Comparison of ENCODE assay signal across 13 cellular contexts in the genomic region with DNA sequence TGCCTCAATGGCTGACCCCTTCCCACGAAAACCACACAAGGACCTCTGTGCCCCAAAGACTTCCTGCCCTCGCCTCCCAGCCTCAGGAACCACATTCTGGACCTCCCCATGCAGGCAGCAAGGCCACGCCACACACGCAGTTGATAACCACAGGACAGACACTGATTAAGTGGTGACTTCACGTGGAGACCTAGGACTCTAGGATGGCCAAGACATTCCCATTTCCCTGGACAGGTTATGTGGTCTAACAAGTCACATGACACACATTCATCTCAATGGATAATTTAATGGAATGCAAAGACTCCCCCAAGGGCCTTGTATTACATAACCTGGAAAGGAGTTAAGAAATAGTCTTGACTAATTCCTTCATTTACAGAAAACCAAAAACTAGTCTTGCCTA.
DNase-seq lines count a peak whose midpoint lies in the region; ATAC-seq and TF ChIP-seq lines count a peak whose summit lies in the region.
"Had no signal": no experiment of that assay in that cellular context is flagged by ENCODE, and none has a peak within 500 bp of the region (broad histone marks: within the 10 kb centered on the region; RNA-seq: fewer than 3 reads in every experiment).

No MANE protein-coding gene starts in this region.

- H3K9me3 ChIP-seq in T-helper 17 cell (ENCODE audit: control insufficient read depth, low read length, poor library complexity, severe bottlenecking) = no peaks in the 10 kb centered on the region
- H3K9me3 ChIP-seq: thoracic aorta had no signal

- no peak overlapping the region for H3K4me3 ChIP-seq in dorsolateral prefrontal cortex
- H3K4me3 ChIP-seq: GM23338, thoracic aorta had no signal

- intact Hi-C loops in dorsolateral prefrontal cortex (cut with DNase I) = no loop called here

- H3K27ac Mint-ChIP-seq in activated T-cell treated with anti-CD3 and anti-CD28 coated beads, Interleukin-2, amount 50 U/mL, for 24 hours = peak overlapping the region; percentile 83
- H3K27ac Mint-ChIP-seq in T-helper 17 cell = peak overlapping the region; percentile 47
- peak overlapping the region; percentile 88 for H3K27ac Mint-ChIP-seq in stimulated activated effector memory CD8-positive, alpha-beta T cell treated with anti-CD3 and anti-CD28 coated beads, Interleukin-12 subunit alpha, Interleukin-12 subunit beta, amount 100 ng/mL, for 72 hours
- H3K27ac Mint-ChIP-seq: GM23338 had no signal

- ATAC-seq in T-helper 17 cell (no peak), GM21390 (IDR thresholded peaks at IDR 0.05; ENCODE audit: unreplicated experiment) (no peak)
- no peak for ATAC-seq in stimulated activated effector memory CD8-positive, alpha-beta T cell treated with anti-CD3 and anti-CD28 coated beads, Interleukin-12 subunit alpha, Interleukin-12 subunit beta, amount 100 ng/mL, for 72 hours
- ATAC-seq: activated T-cell treated with anti-CD3 and anti-CD28 coated beads, Interleukin-2, amount 50 U/mL, for 4 hours; GM23338; left ventricle myocardium superior had no signal

- H3K4me1 Mint-ChIP-seq in activated T-cell treated with anti-CD3 and anti-CD28 coated beads, Interleukin-2, amount 50 U/mL, for 24 hours (ENCODE audit: low read depth) = peaks cover 17% of the 10 kb centered on the region
- peaks cover 21% of the 10 kb centered on the region for H3K4me1 Mint-ChIP-seq in T-helper 17 cell
- peaks cover 30% of the 10 kb centered on the region for H3K4me1 Mint-ChIP-seq in stimulated activated effector memory CD8-positive, alpha-beta T cell treated with anti-CD3 and anti-CD28 coated beads, Interleukin-12 subunit alpha, Interleukin-12 subunit beta, amount 100 ng/mL, for 72 hours
- H3K4me1 Mint-ChIP-seq: GM23338 had no signal

- no peak overlapping the region for H3K4me3 Mint-ChIP-seq in activated T-cell treated with anti-CD3 and anti-CD28 coated beads, Interleukin-2, amount 50 U/mL, for 24 hours
- no peak overlapping the region for H3K4me3 Mint-ChIP-seq in T-helper 17 cell
- no peak overlapping the region for H3K4me3 Mint-ChIP-seq in stimulated activated effector memory CD8-positive, alpha-beta T cell treated with anti-CD3 and anti-CD28 coated beads, Interleukin-12 subunit alpha, Interleukin-12 subunit beta, amount 100 ng/mL, for 72 hours
- H3K4me3 Mint-ChIP-seq: activated T-cell treated with anti-CD3 and anti-CD28 coated beads, Interleukin-2, amount 50 U/mL, for 4 hours; GM23338 had no signal

- H3K9me3 Mint-ChIP-seq in activated T-cell treated with anti-CD3 and anti-CD28 coated beads, Interleukin-2, amount 50 U/mL, for 24 hours = no peaks in the 10 kb centered on the region
- no peaks in the 10 kb centered on the region for H3K9me3 Mint-ChIP-seq in stimulated activated effector memory CD8-positive, alpha-beta T cell treated with anti-CD3 and anti-CD28 coated beads, Interleukin-12 subunit alpha, Interleukin-12 subunit beta, amount 100 ng/mL, for 72 hours
- H3K9me3 Mint-ChIP-seq: activated T-cell treated with anti-CD3 and anti-CD28 coated beads, Interleukin-2, amount 50 U/mL, for 4 hours; GM23338 had no signal

- H3K36me3 Mint-ChIP-seq in activated T-cell treated with anti-CD3 and anti-CD28 coated beads, Interleukin-2, amount 50 U/mL, for 24 hours (ENCODE audit: low read depth) = peaks cover 94% of the 10 kb centered on the region
- peaks cover 13% of the 10 kb centered on the region for H3K36me3 Mint-ChIP-seq in T-helper 17 cell (ENCODE audit: low read depth)
- H3K36me3 Mint-ChIP-seq in stimulated activated effector memory CD8-positive, alpha-beta T cell treated with anti-CD3 and anti-CD28 coated beads, Interleukin-12 subunit alpha, Interleukin-12 subunit beta, amount 100 ng/mL, for 72 hours = peaks cover 99% of the 10 kb centered on the region

- no peak overlapping the region for H3K27ac ChIP-seq in dorsolateral prefrontal cortex
- H3K27ac ChIP-seq: thoracic aorta had no signal

- H3K27me3 ChIP-seq in dorsolateral prefrontal cortex = no peaks in the 10 kb centered on the region

- TF ChIP-seq CTCF in dorsolateral prefrontal cortex (IDR thresholded peaks at IDR 0.05 in 54 of 56, conservative IDR thresholded peaks at IDR 0.05 in 2 of 56; ENCODE audit: low read depth in 1 of 56, partially characterized antibody in 56 of 56) = no peak

- DNase-seq in activated T-cell treated with anti-CD3 and anti-CD28 coated beads, Interleukin-2, amount 50 U/mL, for 24 hours = no peak
- DNase-seq in activated T-cell treated with anti-CD3 and anti-CD28 coated beads, Interleukin-2, amount 50 U/mL, for 1 hour = no peak
- DNase-seq in T-helper 17 cell (no peak), fibroblast of peridontal ligament (ENCODE audit: extremely low read depth) (peak; percentile 55), midbrain (lab: John Stamatoyannopoulos, UW) (no peak), dorsolateral prefrontal cortex (no peak)
- DNase-seq in stimulated activated effector memory CD8-positive, alpha-beta T cell treated with anti-CD3 and anti-CD28 coated beads, Interleukin-12 subunit alpha, Interleukin-12 subunit beta, amount 100 ng/mL, for 72 hours (ENCODE audit: low spot score in 2 of 2) = no peak
- DNase-seq: activated T-cell treated with anti-CD3 and anti-CD28 coated beads, Interleukin-2, amount 50 U/mL, for 4 hours; left ventricle myocardium superior; NCI-H1930 had no signal

- H3K27me3 Mint-ChIP-seq in activated T-cell treated with anti-CD3 and anti-CD28 coated beads, Interleukin-2, amount 50 U/mL, for 24 hours = no peaks in the 10 kb centered on the region
- no peaks in the 10 kb centered on the region for H3K27me3 Mint-ChIP-seq in T-helper 17 cell
